Comparison of ENCODE assay signal across 19 cellular contexts in genomic region chr3:134381048-134381447, GRCh38. TPM values are rescaled to one million over a fixed set of nuclear protein-coding genes. Genes with fewer than 3 reads are reported as not detected.
DNase-seq lines count a peak whose midpoint lies in the region; ATAC-seq and TF ChIP-seq lines count a peak whose summit lies in the region.
"Had no signal": no experiment of that assay in that cellular context is flagged by ENCODE, and none has a peak within 500 bp of the region (broad histone marks: within the 10 kb centered on the region; RNA-seq: fewer than 3 reads in every experiment).

No MANE protein-coding gene starts in this region.

- H3K9ac ChIP-seq in trophoblast cell (ENCODE audit: low read length): no peak overlapping the region

- no peak for TF ChIP-seq CTCF in heart left ventricle (IDR thresholded peaks at IDR 0.05)
- TF ChIP-seq CTCF in esophagus muscularis mucosa (IDR thresholded peaks at IDR 0.05): no peak
- no peak for TF ChIP-seq CTCF in WTC11 (IDR thresholded peaks at IDR 0.05)

- H3K27ac Mint-ChIP-seq in WTC11: no peak overlapping the region
- H3K27ac Mint-ChIP-seq in T-helper 17 cell: no peak overlapping the region
- H3K27ac Mint-ChIP-seq: activated CD4-positive, alpha-beta memory T cell treated with anti-CD3 and anti-CD28 coated beads for 36 hours; activated naive CD4-positive, alpha-beta T cell treated with anti-CD3 and anti-CD28 coated beads, Interleukin-2, amount 50 U/mL, for 24 hours; activated T-cell treated with anti-CD3 and anti-CD28 coated beads, Interleukin-2, amount 50 U/mL, for 72 hours had no signal

- H2AFZ ChIP-seq in trophoblast cell (ENCODE audit: insufficient read depth, low read length, poor library complexity): no peak overlapping the region

- H3K4ac ChIP-seq in trophoblast cell (ENCODE audit: low read depth, low read length): no peak overlapping the region

- peak overlapping the region; percentile 68 for H2AK5ac ChIP-seq in trophoblast cell (ENCODE audit: low read length)

- CTCF ChIA-PET in WTC11 (lab: Charles Lee): interaction anchor here (0.7 to 2.1 kb wide), 4 partner anchors 68 to 137 kb away, joined by 4 to 11 read pairs (median 8); no protein-coding TSS in a partner anchor

- no peak overlapping the region for H4K8ac ChIP-seq in trophoblast cell (ENCODE audit: low read depth, low read length)

- H2BK120ac ChIP-seq in trophoblast cell (ENCODE audit: insufficient read depth, low read length, poor library complexity): no peak overlapping the region

- ATAC-seq in left cardiac atrium (peak; percentile 35 to 48), heart left ventricle (no peak), WTC11 (no peak), T-helper 17 cell (no peak)
- ATAC-seq: activated T-cell treated with anti-CD3 and anti-CD28 coated beads, Interleukin-2, amount 50 U/mL, for 72 hours had no signal

- peak overlapping the region; percentile 64 for H3K18ac ChIP-seq in trophoblast cell (ENCODE audit: low read length)

- H3K79me1 ChIP-seq in trophoblast cell (ENCODE audit: low read length): peaks cover 7% of the 10 kb centered on the region

- POLR2A ChIA-PET in WTC11 (lab: Charles Lee): no interaction called here

- H3K9me3 Mint-ChIP-seq in WTC11: no peaks in the 10 kb centered on the region
- H3K9me3 Mint-ChIP-seq: activated CD4-positive, alpha-beta memory T cell treated with anti-CD3 and anti-CD28 coated beads for 36 hours; activated naive CD4-positive, alpha-beta T cell treated with anti-CD3 and anti-CD28 coated beads, Interleukin-2, amount 50 U/mL, for 24 hours; activated T-cell treated with anti-CD3 and anti-CD28 coated beads, Interleukin-2, amount 50 U/mL, for 72 hours had no signal

- H3K9me3 ChIP-seq in heart left ventricle (peaks cover 0 to 9% (median 0%) of the 10 kb centered on the region in 12 donors), esophagus muscularis mucosa (no peaks in the 10 kb centered on the region), trophoblast cell (ENCODE audit: insufficient read depth, low read depth, low read length) (no peaks in the 10 kb centered on the region), T-helper 17 cell (ENCODE audit: control insufficient read depth, low read length, poor library complexity, severe bottlenecking) (no peaks in the 10 kb centered on the region)
- H3K9me3 ChIP-seq: mucosa of descending colon, sigmoid colon had no signal

- H3K36me3 Mint-ChIP-seq in WTC11: no peaks in the 10 kb centered on the region
- H3K36me3 Mint-ChIP-seq in T-helper 17 cell (ENCODE audit: low read depth): no peaks in the 10 kb centered on the region
- H3K36me3 Mint-ChIP-seq: activated CD4-positive, alpha-beta memory T cell treated with anti-CD3 and anti-CD28 coated beads for 36 hours; activated naive CD4-positive, alpha-beta T cell treated with anti-CD3 and anti-CD28 coated beads, Interleukin-2, amount 50 U/mL, for 24 hours had no signal

- H3K27ac ChIP-seq in heart left ventricle (peak overlapping the region in 3 of 12 donors; percentile 0 to 70 (median 63)), esophagus muscularis mucosa (replicated peaks in 1 of 4) (peak overlapping the region; percentile 7 to 48 (median 42)), trophoblast cell (ENCODE audit: low read depth, low read length) (no peak overlapping the region), urinary bladder (ENCODE audit: low read depth) (peak overlapping the region; percentile 42)

- H3K79me2 ChIP-seq in trophoblast cell (ENCODE audit: control insufficient read depth, insufficient read depth, low read length, poor library complexity): no peaks in the 10 kb centered on the region

- peak overlapping the region; percentile 61 for H4K91ac ChIP-seq in trophoblast cell (ENCODE audit: low read depth, low read length)

- intact Hi-C loops in left cardiac atrium (cut with DNase I): no loop called here
- intact Hi-C loops in heart left ventricle (cut with DNase I): loop anchor here in 1 of 10 donors (5.0 kb wide), 1 partner anchor 91 kb away; no protein-coding TSS in a partner anchor
- intact Hi-C loops in esophagus muscularis mucosa (cut with DNase I): loop anchor here (2.0 kb wide), 1 partner anchor 94 kb away; no protein-coding TSS in a partner anchor

- peak overlapping the region; percentile 78 for H2BK12ac ChIP-seq in trophoblast cell (ENCODE audit: low read length)

- no peaks in the 10 kb centered on the region for H3K36me3 ChIP-seq in heart left ventricle
- H3K36me3 ChIP-seq in esophagus muscularis mucosa: no peaks in the 10 kb centered on the region
- H3K36me3 ChIP-seq in trophoblast cell (ENCODE audit: control insufficient read depth in 1 of 2, insufficient read depth in 2 of 2, low read length in 2 of 2): no peaks in the 10 kb centered on the region
- H3K36me3 ChIP-seq in urinary bladder (ENCODE audit: insufficient read depth): no peaks in the 10 kb centered on the region
- H3K36me3 ChIP-seq: sigmoid colon had no signal

- no peak overlapping the region for H3K4me3 Mint-ChIP-seq in WTC11
- H3K4me3 Mint-ChIP-seq in T-helper 17 cell: no peak overlapping the region
- H3K4me3 Mint-ChIP-seq: activated CD4-positive, alpha-beta memory T cell treated with anti-CD3 and anti-CD28 coated beads for 36 hours; activated naive CD4-positive, alpha-beta T cell treated with anti-CD3 and anti-CD28 coated beads, Interleukin-2, amount 50 U/mL, for 24 hours; activated T-cell treated with anti-CD3 and anti-CD28 coated beads, Interleukin-2, amount 50 U/mL, for 72 hours had no signal

- WGBS in heart left ventricle, 4 donors: 30 to 54% (median 46%) methylated on average over 1 of the region's 1 CpG
- 37% methylated on average over 1 of the region's 1 CpG for WGBS in esophagus muscularis mucosa
- no CpG with 5 or more reads among the region's 1 CpG for WGBS in trophoblast cell (ENCODE audit: extremely low coverage, insufficient coverage, insufficient read length)
- 26% methylated on average over 1 of the region's 1 CpG for WGBS in urinary bladder

- H4K12ac ChIP-seq in trophoblast cell (ENCODE audit: low read depth, low read length): no peak overlapping the region

- TF ChIP-seq POLR2A in heart left ventricle (IDR thresholded peaks at IDR 0.05) (no peak), esophagus muscularis mucosa (IDR thresholded peaks at IDR 0.05; ENCODE audit: low read depth) (no peak)

- H3K14ac ChIP-seq in trophoblast cell (ENCODE audit: low read length): peak overlapping the region; percentile 34

- H3K27me3 Mint-ChIP-seq in WTC11 (ENCODE audit: low read depth) (peaks cover 25% of the 10 kb centered on the region), T-helper 17 cell (peaks cover 38% of the 10 kb centered on the region)

- H3K4me1 Mint-ChIP-seq in WTC11: peaks cover 51% of the 10 kb centered on the region
- no peaks in the 10 kb centered on the region for H3K4me1 Mint-ChIP-seq in T-helper 17 cell
- H3K4me1 Mint-ChIP-seq: activated naive CD4-positive, alpha-beta T cell treated with anti-CD3 and anti-CD28 coated beads, Interleukin-2, amount 50 U/mL, for 24 hours had no signal

- H3K4me3 ChIP-seq in heart left ventricle (no peak overlapping the region), esophagus muscularis mucosa (no peak overlapping the region), trophoblast cell (ENCODE audit: low read depth, low read length) (no peak overlapping the region), urinary bladder (ENCODE audit: low read depth, low read length) (no peak overlapping the region)
- H3K4me3 ChIP-seq: mucosa of descending colon, sigmoid colon had no signal

- H3K23ac ChIP-seq in trophoblast cell (ENCODE audit: low read length): no peak overlapping the region

- TF ChIP-seq EP300 in esophagus muscularis mucosa (IDR thresholded peaks at IDR 0.05): no peak

- H3K27me3 ChIP-seq in heart left ventricle (no peaks in the 10 kb centered on the region), esophagus muscularis mucosa (no peaks in the 10 kb centered on the region), trophoblast cell (ENCODE audit: insufficient read depth, low read length) (no peaks in the 10 kb centered on the region)
- H3K27me3 ChIP-seq: sigmoid colon had no signal

- no peak for DNase-seq in left cardiac atrium
- no peak for DNase-seq in heart left ventricle
- DNase-seq in esophagus muscularis mucosa (ENCODE audit: extremely low spot score): no peak
- no peak for DNase-seq in trophoblast cell
- DNase-seq in WTC11 (ENCODE audit: low spot score): no peak
- no peak for DNase-seq in T-helper 17 cell
- DNase-seq in mucosa of gallbladder (ENCODE audit: low spot score): no peak
- DNase-seq: activated CD4-positive, alpha-beta memory T cell treated with anti-CD3 and anti-CD28 coated beads for 36 hours; activated T-cell treated with anti-CD3 and anti-CD28 coated beads, Interleukin-2, amount 50 U/mL, for 72 hours; IMR-90; NCI-H446; NK-92 treated with Interleukin-12 subunit alpha and Interleukin-12 subunit beta, amount 100 ng/mL, for 24 hours; RPMI8226; stimulated activated CD4-positive, alpha-beta T cell treated with anti-CD3 and anti-CD28 coated beads, Interleukin-2, amount 100 ng/mL, for 24 hours; SW 1271 had no signal

- H3K4me2 ChIP-seq in trophoblast cell (ENCODE audit: low read length): no peak overlapping the region

- H2BK5ac ChIP-seq in trophoblast cell (ENCODE audit: low read depth, low read length, poor library complexity): peak overlapping the region; percentile 19

- H3K4me1 ChIP-seq in heart left ventricle (peaks cover 0 to 16% (median 6%) of the 10 kb centered on the region in 12 donors), esophagus muscularis mucosa (peaks cover 6 to 23% (median 10%) of the 10 kb centered on the region in 4 donors), trophoblast cell (ENCODE audit: control insufficient read depth in 1 of 2, insufficient read depth in 2 of 2, low read length in 2 of 2) (peaks cover 17 to 22% of the 10 kb centered on the region in 2 experiments), urinary bladder (ENCODE audit: insufficient read depth) (no peaks in the 10 kb centered on the region)

RNA-seq across cellular contexts. Expression of gene AMOTL2, which starts 6.8 kb away (rescaled TPM):
- total RNA-seq in left cardiac atrium (10 to 100 TPM; 47.9 to 59.3 TPM), heart left ventricle (100 to 1,000 TPM in 1 of 9 donors, 10 to 100 TPM in 8; 26.0 to 109 (median 50.0) TPM), esophagus muscularis mucosa (100 to 1,000 TPM; 111 to 313 (median 155) TPM), urinary bladder (37.0 TPM), WTC11 (2021) (76.9 to 85.4 TPM (median 79.9 TPM) in 3 replicates), T-helper 17 cell (not detected), mucosa of gallbladder (129 TPM)
- polyA plus RNA-seq in heart left ventricle (10 to 100 TPM; 19.0 to 36.4 TPM), urinary bladder (49.6 TPM)
- polyA plus RNA-seq in trophoblast cell (2013): 83.2 and 85.9 TPM in 2 replicates

Comparison
In these comparisons a context has a peak if more than half of its experiments do, and no peak if none do; other contexts are left out.
1. ATAC-seq: peak in left cardiac atrium (2 of 2); none in heart left ventricle (0 of 4), WTC11 (single experiment) and T-helper 17 cell (single experiment).
2. RNA of gene AMOTL2, which starts 6.8 kb away (total RNA-seq): 111 to 313 TPM in esophagus muscularis mucosa, 129 TPM in mucosa of gallbladder (single experiment), 76.9 to 85.4 TPM in WTC11, 47.9 to 59.3 TPM in left cardiac atrium, 26.0 to 109 TPM in heart left ventricle and 37.0 TPM in urinary bladder (single experiment); not detected in T-helper 17 cell; every median in the first group is over 10 times any median in the second.